Comparison of ENCODE assay signal across 10 cellular contexts in the genomic region with DNA sequence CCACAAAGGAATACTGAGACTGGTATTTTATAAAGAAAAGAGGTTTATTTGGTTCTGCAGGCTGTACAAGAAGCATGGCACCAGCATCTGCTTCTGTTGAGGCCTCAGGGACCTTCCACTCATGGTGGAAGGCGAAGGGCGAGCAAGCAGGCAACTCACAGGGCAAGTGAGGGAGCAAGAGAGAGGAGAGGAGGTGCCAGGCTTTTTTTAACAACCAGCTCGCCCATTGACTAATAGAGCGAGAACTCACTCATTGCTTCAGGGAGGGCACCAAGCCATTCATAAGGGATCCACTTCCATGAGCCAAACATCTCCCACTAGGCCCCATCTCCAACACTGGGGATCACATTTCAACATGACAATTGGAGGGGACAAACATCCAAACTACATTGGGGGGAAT. TPM values are rescaled to one million over a fixed set of nuclear protein-coding genes. Genes with fewer than 3 reads are reported as not detected.
DNase-seq lines count a peak whose midpoint lies in the region; ATAC-seq and TF ChIP-seq lines count a peak whose summit lies in the region.
"Had no signal": no experiment of that assay in that cellular context is flagged by ENCODE, and none has a peak within 500 bp of the region (broad histone marks: within the 10 kb centered on the region; RNA-seq: fewer than 3 reads in every experiment).

No MANE protein-coding gene starts in this region.

- H3K9ac ChIP-seq in SU-DHL-6 (ENCODE audit: low read length) (peak overlapping the region; percentile 89), rectal smooth muscle tissue (ENCODE audit: low read length) (no peak overlapping the region)

- H3K4me3 ChIP-seq in GM06990 (replicated peaks; ENCODE audit: low read depth, low read length) (peak overlapping the region; percentile 75), SU-DHL-6 (ENCODE audit: insufficient read depth, low read length, poor library complexity, severe bottlenecking) (peak overlapping the region; percentile 94), esophagus squamous epithelium (peak overlapping the region in 3 of 4 donors; percentile 84 to 94 (median 87)), rectal smooth muscle tissue (ENCODE audit: low read length) (peak overlapping the region; percentile 99)

- H3K36me3 ChIP-seq in GM06990 (ENCODE audit: control insufficient read depth, insufficient read depth, low read length): peaks cover 5% of the 10 kb centered on the region
- peaks cover 6% of the 10 kb centered on the region; the same call in 1 of the 2 replicates for H3K36me3 ChIP-seq in SU-DHL-6 (ENCODE audit: low read length)
- H3K36me3 ChIP-seq in esophagus squamous epithelium: peaks cover 0 to 40% (median 12%) of the 10 kb centered on the region in 3 donors
- no peaks in the 10 kb centered on the region for H3K36me3 ChIP-seq in rectal smooth muscle tissue (ENCODE audit: control insufficient read depth, insufficient read depth, low read length)

- no peaks in the 10 kb centered on the region for H4K20me1 ChIP-seq in SU-DHL-6 (ENCODE audit: low read depth, low read length)

- H3K9me2 ChIP-seq in SU-DHL-6 (replicated peaks; ENCODE audit: insufficient read depth, low read length): no peaks in the 10 kb centered on the region

- ATAC-seq in HG02981 (IDR thresholded peaks at IDR 0.05; ENCODE audit: unreplicated experiment): no peak

- intact Hi-C loops in esophagus squamous epithelium (cut with DNase I): no loop called here

- H3K4me2 ChIP-seq in SU-DHL-6 (ENCODE audit: low read depth, low read length, poor library complexity, severe bottlenecking): peak overlapping the region; percentile 100

- H3K27ac ChIP-seq in SU-DHL-6 (ENCODE audit: low read depth, low read length): no peak overlapping the region
- peak overlapping the region; percentile 96 to 100 (median 99) for H3K27ac ChIP-seq in esophagus squamous epithelium
- H3K27ac ChIP-seq in rectal smooth muscle tissue (ENCODE audit: low read depth, low read length): peak overlapping the region; percentile 99

- H2AFZ ChIP-seq in SU-DHL-6 (ENCODE audit: low read depth, low read length, severe bottlenecking): no peak overlapping the region

- DNase-seq in GM06990 (ENCODE audit: extremely low read depth, insufficient read length): no peak
- DNase-seq in esophagus squamous epithelium (lab: John Stamatoyannopoulos, UW): no peak
- DNase-seq in NCI-H2227 (lab: John Stamatoyannopoulos, UW; ENCODE audit: unreplicated experiment): no peak
- DNase-seq in superior temporal gyrus (ENCODE audit: extremely low spot score): no peak
- DNase-seq in NCI-H2081 treated with DMSO at 0.1 percent for 48 hours (lab: John Stamatoyannopoulos, UW): no peak

- TF ChIP-seq CTCF in GM06990 (IDR thresholded peaks at IDR 0.05; ENCODE audit: insufficient read depth, low read length, poor library complexity, severe bottlenecking): no peak
- no peak for TF ChIP-seq CTCF in SU-DHL-6 (IDR thresholded peaks at IDR 0.05; ENCODE audit: insufficient read depth, low read length, poor library complexity, severe bottlenecking)
- no peak for TF ChIP-seq CTCF in esophagus squamous epithelium (IDR thresholded peaks at IDR 0.05)

- no peaks in the 10 kb centered on the region for H3K9me3 ChIP-seq in SU-DHL-6 (ENCODE audit: insufficient read depth, low read length)
- no peaks in the 10 kb centered on the region for H3K9me3 ChIP-seq in esophagus squamous epithelium

- WGBS in esophagus squamous epithelium, 2 donors: 63 to 64% methylated on average over 4 of the region's 4 CpGs

- TF ChIP-seq POLR2A in esophagus squamous epithelium (IDR thresholded peaks at IDR 0.05): no peak

- H3F3A ChIP-seq in SU-DHL-6 (ENCODE audit: insufficient read depth): no peaks in the 10 kb centered on the region

- H3K79me2 ChIP-seq in SU-DHL-6 (ENCODE audit: insufficient read depth, low read length): peaks cover 25% of the 10 kb centered on the region

- H3K27me3 ChIP-seq in GM06990 (replicated peaks; ENCODE audit: control insufficient read depth, insufficient read depth, low read length) (no peaks in the 10 kb centered on the region), SU-DHL-6 (ENCODE audit: low read length) (no peaks in the 10 kb centered on the region), esophagus squamous epithelium (no peaks in the 10 kb centered on the region), rectal smooth muscle tissue (ENCODE audit: control insufficient read depth, insufficient read depth, low read length) (no peaks in the 10 kb centered on the region)

- H3K4me1 ChIP-seq in esophagus squamous epithelium (peaks cover 7 to 36% (median 13%) of the 10 kb centered on the region in 3 donors), rectal smooth muscle tissue (ENCODE audit: control insufficient read depth, insufficient read depth, low read length) (peaks cover 4% of the 10 kb centered on the region)

RNA-seq across cellular contexts. Expression of gene PTS, which starts 1.2 kb away (rescaled TPM):
- 10 to 100 TPM; 18.4 to 41.8 (median 38.0) TPM for total RNA-seq in esophagus squamous epithelium

RNA-seq across cellular contexts. Expression of gene PLET1, which starts 33.2 kb away (rescaled TPM):
- not detected for total RNA-seq in esophagus squamous epithelium
- total RNA-seq: activated CD8-positive, alpha-beta memory T cell treated with anti-CD3 and anti-CD28 coated beads for 36 hours; lung had no signal

RNA-seq across cellular contexts. Expression of gene BCO2, which starts 52.2 kb away (rescaled TPM):
- total RNA-seq in esophagus squamous epithelium: 10 to 100 TPM in 2 of 4 donors, 1 to 10 TPM in 2; 2.7 to 17.0 (median 9.5) TPM
